Comparison of ENCODE assay signal across 8 cellular contexts in genomic region chr6:157981395-157982296, GRCh38. TPM values are rescaled to one million over a fixed set of nuclear protein-coding genes. Genes with fewer than 3 reads are reported as not detected.
DNase-seq lines count a peak whose midpoint lies in the region; ATAC-seq and TF ChIP-seq lines count a peak whose summit lies in the region.

Gene SYNJ2 (plus strand): TSS chr6:157981863. CDS start chr6:157981962, 99 bp downstream.

- DNase-seq in CD4-positive, CD25-positive, alpha-beta regulatory T cell = peak; percentile 80 to 90 (median 85)
- DNase-seq in Peyer's patch = peak; percentile 76 to 94 (median 93)
- DNase-seq in activated T-helper 1 cell treated with Interleukin-2 at 50 U/mL for 16 hours (ENCODE audit: low read depth) = peak; percentile 78
- peak; percentile 51 for DNase-seq in fibroblast of mammary gland (ENCODE audit: low read depth)

- peak; percentile 75 to 76 for TF ChIP-seq POLR2A in Peyer's patch (IDR thresholded peaks at IDR 0.05)

- peak within 1 kb of the TSS; percentile 92 for H3K4me3 ChIP-seq in CD4-positive, CD25-positive, alpha-beta regulatory T cell (ENCODE audit: low read depth, low read length)
- H3K4me3 ChIP-seq in Peyer's patch (peak within 1 kb of the TSS; percentile 88 to 100 (median 93)), fibroblast of mammary gland (ENCODE audit: control insufficient read depth, low read depth, low read length) (peak within 1 kb of the TSS; percentile 64)

- TF ChIP-seq CTCF in Peyer's patch (IDR thresholded peaks at IDR 0.05) = peak; percentile 18 to 74 (median 53)
- peak; percentile 26 for TF ChIP-seq CTCF in fibroblast of mammary gland (conservative IDR thresholded peaks at IDR 0.05; ENCODE audit: control insufficient read depth, insufficient read depth, low read depth, low read length)
- TF ChIP-seq CTCF in nephron (IDR thresholded peaks at IDR 0.05; ENCODE audit: unreplicated experiment in 3 of 3) = peak; percentile 57 to 64 (median 63)

- no peaks in the 10 kb centered on the region for H3K9me3 Mint-ChIP-seq in CD4-positive, CD25-positive, alpha-beta regulatory T cell
- H3K9me3 Mint-ChIP-seq in nephron = no peaks in the 10 kb centered on the region
- H3K9me3 Mint-ChIP-seq in stimulated activated naive CD8-positive, alpha-beta T cell treated with anti-CD3 and anti-CD28 coated beads, Interleukin-15, Interleukin-2, amounts not matched to agents 100 ng/mL and 50 ng/mL, for 24 hours = no peaks in the 10 kb centered on the region

- H3K27ac ChIP-seq in CD4-positive, CD25-positive, alpha-beta regulatory T cell (ENCODE audit: insufficient read depth, low read length, poor library complexity, severe bottlenecking) = peak within 1 kb of the TSS; percentile 65
- peak within 1 kb of the TSS; percentile 79 to 94 (median 88) for H3K27ac ChIP-seq in Peyer's patch

- H3K9me3 ChIP-seq in CD4-positive, CD25-positive, alpha-beta regulatory T cell (ENCODE audit: control insufficient read depth in 2 of 2, low read length in 2 of 2) = no peaks in the 10 kb centered on the region
- H3K9me3 ChIP-seq in Peyer's patch = no peaks in the 10 kb centered on the region

- peak within 1 kb of the TSS; percentile 43 to 91 (median 82) for H3K27ac Mint-ChIP-seq in CD4-positive, CD25-positive, alpha-beta regulatory T cell
- H3K27ac Mint-ChIP-seq in nephron = peak within 1 kb of the TSS; percentile 72 to 90 (median 80)
- peak within 1 kb of the TSS; percentile 86 for H3K27ac Mint-ChIP-seq in stimulated activated naive CD8-positive, alpha-beta T cell treated with anti-CD3 and anti-CD28 coated beads, Interleukin-15, Interleukin-2, amounts not matched to agents 100 ng/mL and 50 ng/mL, for 24 hours

- H3K27me3 Mint-ChIP-seq in CD4-positive, CD25-positive, alpha-beta regulatory T cell = no peaks in the 10 kb centered on the region
- H3K27me3 Mint-ChIP-seq in nephron (ENCODE audit: low read depth) = peaks cover under 1% of the 10 kb centered on the region
- peaks cover 9% of the 10 kb centered on the region for H3K27me3 Mint-ChIP-seq in stimulated activated naive CD8-positive, alpha-beta T cell treated with anti-CD3 and anti-CD28 coated beads, Interleukin-15, Interleukin-2, amounts not matched to agents 100 ng/mL and 50 ng/mL, for 24 hours

- peaks cover 10 to 46% (median 25%) of the 10 kb centered on the region in 4 donors for H3K4me1 Mint-ChIP-seq in CD4-positive, CD25-positive, alpha-beta regulatory T cell
- peaks cover 35% of the 10 kb centered on the region for H3K4me1 Mint-ChIP-seq in nephron
- peaks cover 58% of the 10 kb centered on the region for H3K4me1 Mint-ChIP-seq in stimulated activated naive CD8-positive, alpha-beta T cell treated with anti-CD3 and anti-CD28 coated beads, Interleukin-15, Interleukin-2, amounts not matched to agents 100 ng/mL and 50 ng/mL, for 24 hours (ENCODE audit: low read depth)

- no peaks in the 10 kb centered on the region for H3K36me3 ChIP-seq in CD4-positive, CD25-positive, alpha-beta regulatory T cell (ENCODE audit: control insufficient read depth, insufficient read depth, low read length)
- no peaks in the 10 kb centered on the region for H3K36me3 ChIP-seq in Peyer's patch

- peak within 1 kb of the TSS; percentile 92 to 99 (median 95) for H3K4me3 Mint-ChIP-seq in CD4-positive, CD25-positive, alpha-beta regulatory T cell
- H3K4me3 Mint-ChIP-seq in nephron = peak within 1 kb of the TSS; percentile 79 to 84 (median 83)
- peak within 1 kb of the TSS; percentile 85 for H3K4me3 Mint-ChIP-seq in stimulated activated naive CD8-positive, alpha-beta T cell treated with anti-CD3 and anti-CD28 coated beads, Interleukin-15, Interleukin-2, amounts not matched to agents 100 ng/mL and 50 ng/mL, for 24 hours

- H3K27me3 ChIP-seq in CD4-positive, CD25-positive, alpha-beta regulatory T cell (ENCODE audit: control insufficient read depth, insufficient read depth, low read length) = no peaks in the 10 kb centered on the region
- H3K27me3 ChIP-seq in Peyer's patch = no peaks in the 10 kb centered on the region

- peaks cover 43% of the 10 kb centered on the region for H3K4me1 ChIP-seq in CD4-positive, CD25-positive, alpha-beta regulatory T cell (ENCODE audit: control insufficient read depth, insufficient read depth, low read length, poor library complexity, severe bottlenecking)
- H3K4me1 ChIP-seq in Peyer's patch = peaks cover 0 to 36% (median 5%) of the 10 kb centered on the region in 4 donors

- no peaks in the 10 kb centered on the region for H3K36me3 Mint-ChIP-seq in CD4-positive, CD25-positive, alpha-beta regulatory T cell
- no peaks in the 10 kb centered on the region for H3K36me3 Mint-ChIP-seq in nephron (ENCODE audit: low read depth)
- no peaks in the 10 kb centered on the region for H3K36me3 Mint-ChIP-seq in stimulated activated naive CD8-positive, alpha-beta T cell treated with anti-CD3 and anti-CD28 coated beads, Interleukin-15, Interleukin-2, amounts not matched to agents 100 ng/mL and 50 ng/mL, for 24 hours (ENCODE audit: low read depth)

- peak; percentile 91 to 92 for ATAC-seq in CD4-positive, CD25-positive, alpha-beta regulatory T cell (ENCODE audit: low read depth in 2 of 2)
- ATAC-seq in GM19397 (IDR thresholded peaks at IDR 0.05; ENCODE audit: unreplicated experiment) (peak; percentile 80), HG03521 (IDR thresholded peaks at IDR 0.05; ENCODE audit: unreplicated experiment) (peak; percentile 73)

RNA-seq across cellular contexts. Expression of gene SYNJ2, which starts in this region (rescaled TPM):
- total RNA-seq in CD4-positive, CD25-positive, alpha-beta regulatory T cell = 46.3 TPM
- polyA plus RNA-seq in CD4-positive, CD25-positive, alpha-beta regulatory T cell = 10 to 100 TPM in 2 of 4 donors, 1 to 10 TPM in 2; 6.4 to 12.4 (median 8.6) TPM
- total RNA-seq in Peyer's patch = 10 to 100 TPM; 26.8 to 47.2 (median 34.0) TPM

Comparison
In these comparisons a context has a peak if more than half of its experiments do, and no peak if none do; other contexts are left out.
1. Peak in every context shown above with its lines: DNase-seq, ATAC-seq, H3K4me3 ChIP-seq and H3K27ac ChIP-seq.